24 cellular contexts compared by ENCODE assay signal in genomic region chr5:3449481-3449880, GRCh38.
"Had no signal": no experiment of that assay in that cellular context is flagged by ENCODE, and none has a peak within 500 bp of the region (broad histone marks: within the 10 kb centered on the region; RNA-seq: fewer than 3 reads in every experiment).

No MANE protein-coding gene starts in this region.

- H3K27me3 Mint-ChIP-seq: dendritic cell treated with granulocyte-macrophage colony-stimulating factor and Interleukin-4, amounts not matched to agents 40 ng/mL and 50 ng/mL, for 4 days; effector memory CD8-positive, alpha-beta T cell had no signal

- H3K4me3 ChIP-seq: colonic mucosa, coronary artery, dorsolateral prefrontal cortex, esophagus squamous epithelium, gastrocnemius medialis, gastroesophageal sphincter, heart left ventricle, heart right ventricle had no signal

- H3K4me1 ChIP-seq: colonic mucosa, esophagus squamous epithelium, foreskin keratinocyte, gastrocnemius medialis, gastroesophageal sphincter, heart left ventricle, heart right ventricle had no signal

- H3K9me3 Mint-ChIP-seq: dendritic cell treated with granulocyte-macrophage colony-stimulating factor and Interleukin-4, amounts not matched to agents 40 ng/mL and 50 ng/mL, for 4 days had no signal

- H3K9me3 ChIP-seq: colonic mucosa, gastrocnemius medialis had no signal

- H3K27me3 ChIP-seq: colonic mucosa, dorsolateral prefrontal cortex, esophagus squamous epithelium, foreskin keratinocyte, gastrocnemius medialis, gastroesophageal sphincter, heart left ventricle, heart right ventricle had no signal

- ATAC-seq: effector memory CD8-positive, alpha-beta T cell; esophagus mucosa; foreskin keratinocyte; gastrocnemius medialis; gastroesophageal sphincter; heart left ventricle; heart right ventricle had no signal

- DNase-seq: colonic mucosa; cortex of kidney; dermis blood vessel endothelial cell; dorsolateral prefrontal cortex; effector CD4-positive, alpha-beta T cell; effector CD8-positive, alpha-beta T cell; effector memory CD4-positive, alpha-beta T cell; effector memory CD8-positive, alpha-beta T cell; endodermal cell; erythroblast; esophagus squamous epithelium; foreskin fibroblast; foreskin keratinocyte; foreskin melanocyte; gastrocnemius medialis; glutamatergic neuron; head of caudate nucleus; heart left ventricle; heart right ventricle had no signal

- H3K4me1 Mint-ChIP-seq: endodermal cell had no signal

- H3K4me3 Mint-ChIP-seq: dendritic cell treated with granulocyte-macrophage colony-stimulating factor and Interleukin-4, amounts not matched to agents 40 ng/mL and 50 ng/mL, for 4 days; effector memory CD8-positive, alpha-beta T cell; endodermal cell had no signal

- H3K36me3 ChIP-seq: colonic mucosa, esophagus squamous epithelium, gastrocnemius medialis, gastroesophageal sphincter, heart left ventricle, heart right ventricle had no signal

- H3K27ac Mint-ChIP-seq: dendritic cell treated with granulocyte-macrophage colony-stimulating factor and Interleukin-4, amounts not matched to agents 40 ng/mL and 50 ng/mL, for 4 days; effector memory CD8-positive, alpha-beta T cell; endodermal cell had no signal

- H3K27ac ChIP-seq: colonic mucosa, coronary artery, dorsolateral prefrontal cortex, epithelial cell of prostate, esophagus squamous epithelium, foreskin keratinocyte, gastrocnemius medialis, gastroesophageal sphincter, heart left ventricle, heart right ventricle had no signal
